ENCODE assay signal across 16 cellular contexts in genomic region chr5:18992264-18992663, GRCh38.
DNase-seq lines count a peak whose midpoint lies in the region; ATAC-seq lines count a peak whose summit lies in the region.
"Had no signal": no experiment of that assay in that cellular context is flagged by ENCODE, and none has a peak within 500 bp of the region (broad histone marks: within the 10 kb centered on the region; RNA-seq: fewer than 3 reads in every experiment).

No MANE protein-coding gene starts in this region.

- no peak overlapping the region for H2BK120ac ChIP-seq in trophoblast cell (ENCODE audit: insufficient read depth, low read length, poor library complexity)

- no peak overlapping the region for H4K8ac ChIP-seq in trophoblast cell (ENCODE audit: low read depth, low read length)

- no peaks in the 10 kb centered on the region for H3K79me2 ChIP-seq in trophoblast cell (ENCODE audit: control insufficient read depth, insufficient read depth, low read length, poor library complexity)

- H3K4me1 ChIP-seq in trophoblast cell (ENCODE audit: control insufficient read depth in 1 of 2, insufficient read depth in 2 of 2, low read length in 2 of 2): no peaks in the 10 kb centered on the region
- H3K4me1 ChIP-seq: A549; BLaER1 treated with 17β-estradiol and CSF1 and Interleukin-3, amounts not matched to agents 10 nM and 100 nM; HAP-1 had no signal

- no peak for ATAC-seq in GM19324 (IDR thresholded peaks at IDR 0.05; ENCODE audit: low FRiP score, unreplicated experiment)
- ATAC-seq: A549; CD8-positive, alpha-beta T cell; HepG2 had no signal

- H3K36me3 ChIP-seq in trophoblast cell (ENCODE audit: control insufficient read depth in 1 of 2, insufficient read depth in 2 of 2, low read length in 2 of 2): no peaks in the 10 kb centered on the region
- H3K36me3 ChIP-seq: BLaER1 treated with 17β-estradiol and CSF1 and Interleukin-3, amounts not matched to agents 10 nM and 100 nM; HAP-1 had no signal

- H3K27me3 ChIP-seq in trophoblast cell (ENCODE audit: insufficient read depth, low read length): no peaks in the 10 kb centered on the region
- H3K27me3 ChIP-seq: BLaER1 treated with 17β-estradiol and CSF1 and Interleukin-3, amounts not matched to agents 10 nM and 100 nM had no signal

- no peak overlapping the region for H4K91ac ChIP-seq in trophoblast cell (ENCODE audit: low read depth, low read length)

- no CpG with 5 or more reads among the region's 1 CpG for WGBS in trophoblast cell (ENCODE audit: extremely low coverage, insufficient coverage, insufficient read length)

- no peak overlapping the region for H3K27ac ChIP-seq in trophoblast cell (ENCODE audit: low read depth, low read length)
- H3K27ac ChIP-seq: 22Rv1; A549; BLaER1 treated with 17β-estradiol and CSF1 and Interleukin-3, amounts not matched to agents 10 nM and 100 nM; GM23248 had no signal

- H3K18ac ChIP-seq in trophoblast cell (ENCODE audit: low read length): no peak overlapping the region

- H3K9ac ChIP-seq in trophoblast cell (ENCODE audit: low read length): no peak overlapping the region
- H3K9ac ChIP-seq: BLaER1 treated with 17β-estradiol and CSF1 and Interleukin-3, amounts not matched to agents 10 nM and 100 nM; GM23248 had no signal

- peak; percentile 31 for DNase-seq in DMS 273 (lab: John Stamatoyannopoulos, UW; ENCODE audit: unreplicated experiment)
- no peak for DNase-seq in DMS 273 treated with DMSO at 0.1 percent for 48 hours (lab: John Stamatoyannopoulos, UW)
- peak; percentile 45 for DNase-seq in NCI-H748 (lab: John Stamatoyannopoulos, UW; ENCODE audit: unreplicated experiment)
- DNase-seq in NCI-H748 treated with DMSO at 0.1 percent for 48 hours (lab: John Stamatoyannopoulos, UW): no peak
- peak; percentile 5 for DNase-seq in cerebellar cortex (ENCODE audit: low spot score)
- peak; percentile 39 to 79 for DNase-seq in trophoblast cell
- no peak for DNase-seq in NCI-H2196 (lab: John Stamatoyannopoulos, UW; ENCODE audit: unreplicated experiment)
- DNase-seq: Calu3; CD8-positive, alpha-beta T cell; GM23248 had no signal

- H2BK5ac ChIP-seq in trophoblast cell (ENCODE audit: low read depth, low read length, poor library complexity): no peak overlapping the region

- no peak overlapping the region for H3K4ac ChIP-seq in trophoblast cell (ENCODE audit: low read depth, low read length)

- H3K9me3 ChIP-seq in trophoblast cell (ENCODE audit: insufficient read depth, low read depth, low read length): no peaks in the 10 kb centered on the region
- H3K9me3 ChIP-seq: A549; BLaER1 treated with 17β-estradiol and CSF1 and Interleukin-3, amounts not matched to agents 10 nM and 100 nM; HAP-1 had no signal

- H2AFZ ChIP-seq in trophoblast cell (ENCODE audit: insufficient read depth, low read length, poor library complexity): no peak overlapping the region
- H2AFZ ChIP-seq: GM23248 had no signal

- no peak overlapping the region for H2AK5ac ChIP-seq in trophoblast cell (ENCODE audit: low read length)

- H4K12ac ChIP-seq in trophoblast cell (ENCODE audit: low read depth, low read length): no peak overlapping the region

- H2BK12ac ChIP-seq in trophoblast cell (ENCODE audit: low read length): no peak overlapping the region

- H3K4me2 ChIP-seq in trophoblast cell (ENCODE audit: low read length): no peak overlapping the region
- H3K4me2 ChIP-seq: A549; BLaER1 treated with 17β-estradiol and CSF1 and Interleukin-3, amounts not matched to agents 10 nM and 100 nM had no signal

- no peak overlapping the region for H3K23ac ChIP-seq in trophoblast cell (ENCODE audit: low read length)

- no peak overlapping the region for H3K14ac ChIP-seq in trophoblast cell (ENCODE audit: low read length)

- no peak overlapping the region for H3K4me3 ChIP-seq in trophoblast cell (ENCODE audit: low read depth, low read length)
- H3K4me3 ChIP-seq: A549; BLaER1 treated with 17β-estradiol and CSF1 and Interleukin-3, amounts not matched to agents 10 nM and 100 nM; GM23248; HAP-1 had no signal

- no peaks in the 10 kb centered on the region for H3K79me1 ChIP-seq in trophoblast cell (ENCODE audit: low read length)

Comparison
In these comparisons a context has a peak if more than half of its experiments do, and no peak if none do; other contexts are left out.
1. DNase-seq: peak in DMS 273 (single experiment), NCI-H748 (single experiment), cerebellar cortex (single experiment) and trophoblast cell (2 of 2); none in DMS 273 treated with DMSO at 0.1 percent for 48 hours (single experiment), NCI-H748 treated with DMSO at 0.1 percent for 48 hours (single experiment) and NCI-H2196 (single experiment).